In genomic region chr18:79410731-79411613, GRCh38 we compare ENCODE assay signal across 22 cellular contexts.
"Had no signal": no experiment of that assay in that cellular context is flagged by ENCODE, and none has a peak within 500 bp of the region (broad histone marks: within the 10 kb centered on the region; RNA-seq: fewer than 3 reads in every experiment).

No MANE protein-coding gene starts in this region.

- ATAC-seq: activated CD8-positive, alpha-beta T cell treated with anti-CD3 and anti-CD28 coated beads, Interleukin-2, amount 10 ng/mL, durations not matched to agents 7 days and 5 days; foreskin keratinocyte; left colon had no signal

- H3K4me3 ChIP-seq: stomach, testis, upper lobe of left lung had no signal

- H3K27ac ChIP-seq: brain microvascular endothelial cell, foreskin keratinocyte, stomach, testis, upper lobe of left lung, WERI-Rb-1 had no signal

- H3K4me1 ChIP-seq: foreskin keratinocyte, stomach had no signal

- DNase-seq: activated CD8-positive, alpha-beta memory T cell treated with anti-CD3 and anti-CD28 coated beads, Interleukin-2, amount 50 U/mL, for 48 hours; activated CD8-positive, alpha-beta T cell treated with anti-CD3 and anti-CD28 coated beads, Interleukin-2, amount 10 ng/mL, durations not matched to agents 7 days and 5 days; activated naive CD4-positive, alpha-beta T cell; activated naive CD8-positive, alpha-beta T cell treated with anti-CD3 and anti-CD28 coated beads, Interleukin-2, amount 10 ng/mL, durations not matched to agents 7 days and 5 days; brain microvascular endothelial cell; effector memory CD4-positive, alpha-beta T cell; foreskin keratinocyte; head of caudate nucleus; immature natural killer cell; left colon; naive thymus-derived CD8-positive, alpha-beta T cell; nucleus accumbens; small intestine; stimulated activated CD4-positive, alpha-beta T cell treated with anti-CD3 and anti-CD28 coated beads, Interleukin-4, amount 100 ng/mL, for 4 hours; stimulated activated CD8-positive, alpha-beta memory T cell treated with anti-CD3 and anti-CD28 coated beads, Interleukin-4, amount 100 ng/mL, for 48 hours; stomach; testis; WERI-Rb-1 had no signal

- H3K9me3 Mint-ChIP-seq: activated naive CD8-positive, alpha-beta T cell treated with anti-CD3 and anti-CD28 coated beads, Interleukin-2, amount 10 ng/mL, durations not matched to agents 7 days and 5 days; activated T-helper 1 cell treated with anti-CD3 and anti-CD28 coated beads, Interleukin-12 subunit alpha, Interleukin-12 subunit beta, Interleukin-2, Interleukin-4 antibody, amounts not matched to agents 30 ng/mL and 10 ng/mL and 1 ng/mL, durations not matched to agents 14 hours and 24 hours and 36 hours; dendritic cell treated with granulocyte-macrophage colony-stimulating factor and Interleukin-4, amounts not matched to agents 40 ng/mL and 50 ng/mL, for 4 days; naive thymus-derived CD8-positive, alpha-beta T cell; T-helper 1 cell treated with Interleukin-12 subunit alpha and Interleukin-12 subunit beta and Interleukin-4 antibody, amounts not matched to agents 30 μg/mL and 1 μg/mL, for 36 hours had no signal

- H3K27me3 ChIP-seq: foreskin keratinocyte, stomach, testis, upper lobe of left lung had no signal

- H3K36me3 ChIP-seq: brain microvascular endothelial cell had no signal

- H3K27ac Mint-ChIP-seq: activated CD8-positive, alpha-beta T cell treated with anti-CD3 and anti-CD28 coated beads, Interleukin-2, amount 10 ng/mL, durations not matched to agents 7 days and 5 days; activated naive CD8-positive, alpha-beta T cell treated with anti-CD3 and anti-CD28 coated beads, Interleukin-2, amount 10 ng/mL, durations not matched to agents 7 days and 5 days; activated T-helper 1 cell treated with anti-CD3 and anti-CD28 coated beads, Interleukin-12 subunit alpha, Interleukin-12 subunit beta, Interleukin-2, Interleukin-4 antibody, amounts not matched to agents 30 ng/mL and 10 ng/mL and 1 ng/mL, durations not matched to agents 14 hours and 24 hours and 36 hours; dendritic cell treated with granulocyte-macrophage colony-stimulating factor and Interleukin-4, amounts not matched to agents 40 ng/mL and 50 ng/mL, for 4 days; immature natural killer cell; T-helper 1 cell treated with Interleukin-12 subunit alpha and Interleukin-12 subunit beta and Interleukin-4 antibody, amounts not matched to agents 30 μg/mL and 1 μg/mL, for 36 hours had no signal

- H3K9me3 ChIP-seq: stomach, testis, upper lobe of left lung had no signal

- H3K27me3 Mint-ChIP-seq: activated naive CD8-positive, alpha-beta T cell treated with anti-CD3 and anti-CD28 coated beads, Interleukin-2, amount 10 ng/mL, durations not matched to agents 7 days and 5 days; dendritic cell treated with granulocyte-macrophage colony-stimulating factor and Interleukin-4, amounts not matched to agents 40 ng/mL and 50 ng/mL, for 4 days; naive thymus-derived CD8-positive, alpha-beta T cell had no signal

- H3K4me3 Mint-ChIP-seq: activated CD8-positive, alpha-beta T cell treated with anti-CD3 and anti-CD28 coated beads, Interleukin-2, amount 10 ng/mL, durations not matched to agents 7 days and 5 days; activated naive CD8-positive, alpha-beta T cell treated with anti-CD3 and anti-CD28 coated beads, Interleukin-2, amount 10 ng/mL, durations not matched to agents 7 days and 5 days; activated T-helper 1 cell treated with anti-CD3 and anti-CD28 coated beads, Interleukin-12 subunit alpha, Interleukin-12 subunit beta, Interleukin-2, Interleukin-4 antibody, amounts not matched to agents 30 ng/mL and 10 ng/mL and 1 ng/mL, durations not matched to agents 14 hours and 24 hours and 36 hours; dendritic cell treated with granulocyte-macrophage colony-stimulating factor and Interleukin-4, amounts not matched to agents 40 ng/mL and 50 ng/mL, for 4 days; immature natural killer cell; naive thymus-derived CD8-positive, alpha-beta T cell; T-helper 1 cell treated with Interleukin-12 subunit alpha and Interleukin-12 subunit beta and Interleukin-4 antibody, amounts not matched to agents 30 μg/mL and 1 μg/mL, for 36 hours had no signal
